In the genomic region with DNA sequence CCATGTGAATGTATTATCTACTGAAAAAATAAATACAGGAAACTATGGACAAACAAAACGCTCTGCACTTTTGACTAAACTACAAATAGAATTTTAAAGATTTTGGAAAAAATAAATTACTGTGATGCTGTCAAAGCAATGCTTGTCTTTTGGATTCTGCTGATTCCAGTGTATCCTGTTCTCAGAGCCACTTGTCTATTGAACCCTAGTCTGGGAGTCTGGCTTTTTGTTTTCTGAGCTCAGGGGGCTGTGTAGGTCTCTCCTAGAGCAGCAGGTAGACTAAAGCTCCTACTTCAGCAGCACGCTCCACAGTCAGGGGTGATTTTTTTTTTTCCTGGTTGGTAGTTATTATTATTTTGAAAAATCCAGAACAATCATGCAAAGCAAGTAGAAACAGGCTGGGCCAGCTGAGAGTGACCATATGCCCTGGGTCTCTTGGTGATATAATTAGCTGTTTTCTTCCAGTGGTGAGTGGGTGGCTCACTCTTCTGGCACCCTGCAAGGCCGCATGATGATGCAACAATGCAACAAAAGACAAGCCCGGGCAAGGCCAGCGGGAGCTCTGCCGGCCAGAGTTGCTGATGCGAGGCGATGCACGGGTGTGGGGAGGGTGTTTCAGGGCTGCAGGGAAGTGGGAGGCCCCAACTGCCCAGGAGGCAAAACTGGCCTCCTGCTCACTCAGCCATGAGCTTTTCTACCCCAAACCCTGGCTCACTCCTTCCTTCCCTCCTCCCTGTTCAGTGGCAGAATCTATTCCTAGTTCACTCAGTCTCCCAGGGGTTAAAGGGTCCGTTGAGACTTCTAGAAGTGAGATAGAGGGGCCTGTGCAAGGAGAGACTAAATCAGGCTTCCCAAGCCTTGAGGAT, we compare ENCODE assay signal across 8 cellular contexts. TPM values are rescaled to one million over a fixed set of nuclear protein-coding genes. Genes with fewer than 3 reads are reported as not detected.
DNase-seq lines count a peak whose midpoint lies in the region; ATAC-seq and TF ChIP-seq lines count a peak whose summit lies in the region.

No MANE protein-coding gene starts in this region.

- H3F3A ChIP-seq in GM23338 (replicated peaks; ENCODE audit: low read depth): peaks cover 4% of the 10 kb centered on the region; the same call in 1 of the 2 replicates
- no peaks in the 10 kb centered on the region for H3F3A ChIP-seq in Loucy (ENCODE audit: low read depth)

- H3K9ac ChIP-seq in Loucy (ENCODE audit: low read depth, low read length, poor library complexity, severe bottlenecking): peak overlapping the region; percentile 7

- no peaks in the 10 kb centered on the region for H3K27me3 ChIP-seq in GM23338 (ENCODE audit: insufficient read depth)
- H3K27me3 ChIP-seq in Loucy (ENCODE audit: insufficient read depth, low read length, poor library complexity, severe bottlenecking): no peaks in the 10 kb centered on the region

- H3K4me2 ChIP-seq in GM23338 (peak overlapping the region; percentile 70), Loucy (ENCODE audit: low read depth, low read length, poor library complexity, severe bottlenecking) (no peak overlapping the region)

- H3K4me3 ChIP-seq in GM23338: no peak overlapping the region
- H3K4me3 ChIP-seq in Loucy (ENCODE audit: low read length, poor library complexity, severe bottlenecking): no peak overlapping the region

- DNase-seq in GM03348 (ENCODE audit: low spot score): peak; percentile 84
- peak; percentile 61 for DNase-seq in GM23338 (ENCODE audit: low spot score)
- DNase-seq in RPMI8226: peak; percentile 85
- peak; percentile 97 for DNase-seq in fibroblast of gingiva (ENCODE audit: low read depth)
- peak; percentile 69 for DNase-seq in nephron progenitor cell
- DNase-seq in central memory CD4-positive, alpha-beta T cell: no peak
- DNase-seq in stimulated activated naive CD8-positive, alpha-beta T cell treated with anti-CD3 and anti-CD28 coated beads, Interleukin-15, amount 100 ng/mL, for 72 hours: no peak

- H3K9me2 ChIP-seq in GM23338 (ENCODE audit: insufficient read depth) (peaks cover 4% of the 10 kb centered on the region; the same call in 1 of the 2 replicates), Loucy (replicated peaks; ENCODE audit: low read depth, low read length) (no peaks in the 10 kb centered on the region)

- H2AFZ ChIP-seq in GM23338: peak overlapping the region; percentile 12; the same call in 1 of the 2 replicates
- H2AFZ ChIP-seq in Loucy (ENCODE audit: low read length): no peak overlapping the region

- H3K79me2 ChIP-seq in GM23338 (replicated peaks; ENCODE audit: insufficient read depth) (no peaks in the 10 kb centered on the region), Loucy (ENCODE audit: insufficient read depth, low read length) (no peaks in the 10 kb centered on the region)

- H3K36me3 ChIP-seq in GM23338 (ENCODE audit: insufficient read depth) (no peaks in the 10 kb centered on the region), Loucy (ENCODE audit: insufficient read depth, low read length) (no peaks in the 10 kb centered on the region)

- H3K4me1 ChIP-seq in GM23338 (ENCODE audit: insufficient read depth) (peaks cover 37% of the 10 kb centered on the region), Loucy (ENCODE audit: insufficient read depth, low read length, poor library complexity, severe bottlenecking) (no peaks in the 10 kb centered on the region)

- H3K27ac Mint-ChIP-seq in GM23338 (peak overlapping the region; percentile 95), nephron progenitor cell (peak overlapping the region; percentile 99)
- no peak overlapping the region for H3K27ac Mint-ChIP-seq in stimulated activated naive CD8-positive, alpha-beta T cell treated with anti-CD3 and anti-CD28 coated beads, Interleukin-15, amount 100 ng/mL, for 72 hours

- H3K36me3 Mint-ChIP-seq in GM23338 (ENCODE audit: low read depth) (no peaks in the 10 kb centered on the region), nephron progenitor cell (ENCODE audit: low read depth) (no peaks in the 10 kb centered on the region)

- H3K4me1 Mint-ChIP-seq in GM23338 (peaks cover 43% of the 10 kb centered on the region), nephron progenitor cell (peaks cover 51% of the 10 kb centered on the region)
- H3K4me1 Mint-ChIP-seq in stimulated activated naive CD8-positive, alpha-beta T cell treated with anti-CD3 and anti-CD28 coated beads, Interleukin-15, amount 100 ng/mL, for 72 hours: no peaks in the 10 kb centered on the region

- peak overlapping the region; percentile 95 for H3K27ac ChIP-seq in GM23338 (ENCODE audit: low read depth)

- H3K9me3 ChIP-seq in Loucy (ENCODE audit: insufficient read depth, low read depth, low read length): no peaks in the 10 kb centered on the region

- H4K20me1 ChIP-seq in GM23338 (replicated peaks; ENCODE audit: insufficient read depth) (no peaks in the 10 kb centered on the region), Loucy (ENCODE audit: insufficient read depth, low read length, poor library complexity, severe bottlenecking) (no peaks in the 10 kb centered on the region)

- H3K4me3 Mint-ChIP-seq in GM23338 (peak overlapping the region; percentile 18; the same call in 1 of the 3 replicates), nephron progenitor cell (peak overlapping the region; percentile 54)
- no peak overlapping the region for H3K4me3 Mint-ChIP-seq in stimulated activated naive CD8-positive, alpha-beta T cell treated with anti-CD3 and anti-CD28 coated beads, Interleukin-15, amount 100 ng/mL, for 72 hours

- H3K9me3 Mint-ChIP-seq in GM23338: no peaks in the 10 kb centered on the region
- no peaks in the 10 kb centered on the region for H3K9me3 Mint-ChIP-seq in nephron progenitor cell
- no peaks in the 10 kb centered on the region for H3K9me3 Mint-ChIP-seq in stimulated activated naive CD8-positive, alpha-beta T cell treated with anti-CD3 and anti-CD28 coated beads, Interleukin-15, amount 100 ng/mL, for 72 hours

- TF ChIP-seq CTCF in GM23338 (conservative IDR thresholded peaks at IDR 0.05; ENCODE audit: low read depth in 2 of 2) (no peak), Loucy (conservative IDR thresholded peaks at IDR 0.05; ENCODE audit: low read length) (no peak), nephron progenitor cell (IDR thresholded peaks at IDR 0.05) (no peak)

- ATAC-seq in GM23338: peak; percentile 90
- no peak for ATAC-seq in stimulated activated naive CD8-positive, alpha-beta T cell treated with anti-CD3 and anti-CD28 coated beads, Interleukin-15, amount 100 ng/mL, for 72 hours

- H3K27me3 Mint-ChIP-seq in GM23338 (ENCODE audit: insufficient read depth, low read depth, poor library complexity): peaks cover 9% of the 10 kb centered on the region
- H3K27me3 Mint-ChIP-seq in nephron progenitor cell (ENCODE audit: low read depth, poor library complexity): peaks cover 6% of the 10 kb centered on the region
- peaks cover 9% of the 10 kb centered on the region for H3K27me3 Mint-ChIP-seq in stimulated activated naive CD8-positive, alpha-beta T cell treated with anti-CD3 and anti-CD28 coated beads, Interleukin-15, amount 100 ng/mL, for 72 hours

TF ChIP-seq in GM23338, 12 proteins besides CTCF, POLR2A, EP300 and RAD21 (continues in another document):
- TF ChIP-seq REST (IDR thresholded peaks at IDR 0.05; ENCODE audit: unreplicated experiment): no peak
- TF ChIP-seq EZH2phosphoT487 (IDR thresholded peaks at IDR 0.05; ENCODE audit: unreplicated experiment): no peak
- TF ChIP-seq STAT1 (IDR thresholded peaks at IDR 0.05; ENCODE audit: unreplicated experiment): no peak
- no peak for TF ChIP-seq EZH2 (IDR thresholded peaks at IDR 0.05; ENCODE audit: low read depth, unreplicated experiment)

RNA-seq across cellular contexts. Expression of gene CDKN1A, which starts 11.6 kb away (rescaled TPM):
- 44.4 and 45.6 TPM in 2 replicates for total RNA-seq in GM23338 (2014; rRNA removed; shearing (Covaris generic))
- polyA plus RNA-seq in GM23338 (2016; fragmentation: Nextera tagmentation; extraction: Ambion mirVana): 31.5 and 34.0 TPM in 2 replicates

RNA-seq across cellular contexts. Expression of gene RAB44, which starts 30.7 kb away (rescaled TPM):
- not detected in 2 replicates for total RNA-seq in GM23338 (2014; rRNA removed; shearing (Covaris generic))
- polyA plus RNA-seq in GM23338 (2016; fragmentation: Nextera tagmentation; extraction: Ambion mirVana): not detected in 2 replicates

Comparison
In these comparisons a context has a peak if more than half of its experiments do, and no peak if none do; other contexts are left out.
1. DNase-seq: peak in GM03348 (single experiment), GM23338 (single experiment), RPMI8226 (single experiment), fibroblast of gingiva (single experiment) and nephron progenitor cell (single experiment); none in central memory CD4-positive, alpha-beta T cell (single experiment) and stimulated activated naive CD8-positive, alpha-beta T cell treated with anti-CD3 and anti-CD28 coated beads, Interleukin-15, amount 100 ng/mL, for 72 hours (0 of 2).
2. H3K27ac Mint-ChIP-seq: peak in GM23338 (single experiment) and nephron progenitor cell (single experiment); none in stimulated activated naive CD8-positive, alpha-beta T cell treated with anti-CD3 and anti-CD28 coated beads, Interleukin-15, amount 100 ng/mL, for 72 hours (0 of 2).
3. H3K4me3 Mint-ChIP-seq: peak in GM23338 (single experiment) and nephron progenitor cell (single experiment); none in stimulated activated naive CD8-positive, alpha-beta T cell treated with anti-CD3 and anti-CD28 coated beads, Interleukin-15, amount 100 ng/mL, for 72 hours (0 of 2).